Comparison of ENCODE assay signal across 13 cellular contexts in genomic region chr4:40923326-40924095, GRCh38.
A peak's percentile ranks its signal among the peaks of the same experiment; 100 is the strongest.
DNase-seq lines count a peak whose midpoint lies in the region; ATAC-seq and TF ChIP-seq lines count a peak whose summit lies in the region.
"Had no signal": no experiment of that assay in that cellular context is flagged by ENCODE, and none has a peak within 500 bp of the region (broad histone marks: within the 10 kb centered on the region; RNA-seq: fewer than 3 reads in every experiment).

No MANE protein-coding gene starts in this region.

- TF ChIP-seq CTCF in body of pancreas (IDR thresholded peaks at IDR 0.05) = peak in 1 of 7 experiments; percentile 2
- TF ChIP-seq CTCF in left lung (IDR thresholded peaks at IDR 0.05) = no peak
- peak in 1 of 2 experiments; percentile 5 for TF ChIP-seq CTCF in tibial artery (IDR thresholded peaks at IDR 0.05)

- intact Hi-C loops in Right ventricle myocardium inferior (cut with DNase I) (no loop called here), cardiac septum (cut with DNase I) (no loop called here), body of pancreas (cut with DNase I) (no loop called here), left lung (cut with DNase I) (no loop called here), tibial artery (cut with DNase I; ENCODE audit: low total_unique reads) (no loop called here)

- no peak for DNase-seq in Right ventricle myocardium inferior (ENCODE audit: missing footprints)
- no peak for DNase-seq in cardiac septum (ENCODE audit: low spot score)
- DNase-seq in body of pancreas = peak; percentile 70 to 87 (median 76)
- DNase-seq in left lung = no peak
- DNase-seq in tibial artery = peak; percentile 57 to 76
- no peak for DNase-seq in T1000 (lab: John Stamatoyannopoulos, UW)
- DNase-seq: 8988T; activated CD8-positive, alpha-beta memory T cell treated with anti-CD3 and anti-CD28 coated beads for 24 hours; activated naive CD4-positive, alpha-beta T cell treated with Interleukin-2 at 50 U/mL for 16 hours; stimulated activated CD4-positive, alpha-beta T cell treated with anti-CD3 and anti-CD28 coated beads, Interleukin-12 subunit alpha, Interleukin-12 subunit beta, amount 100 ng/mL, for 4 hours; T-helper 2 cell had no signal

- H3K4me1 ChIP-seq in body of pancreas (peaks cover 15% of the 10 kb centered on the region), left lung (peaks cover 0 to 20% of the 10 kb centered on the region in 2 donors), tibial artery (peaks cover 5 to 38% (median 25%) of the 10 kb centered on the region in 4 donors)

- no peaks in the 10 kb centered on the region for H3K9me3 ChIP-seq in body of pancreas
- H3K9me3 ChIP-seq in left lung = no peaks in the 10 kb centered on the region
- no peaks in the 10 kb centered on the region for H3K9me3 ChIP-seq in tibial artery

- no peak for TF ChIP-seq POLR2A in body of pancreas (IDR thresholded peaks at IDR 0.05)

- H3K36me3 ChIP-seq in body of pancreas (replicated peaks in 1 of 2; ENCODE audit: insufficient read depth in 1 of 2, low read depth in 2 of 2) (no peaks in the 10 kb centered on the region), left lung (peaks cover 0 to 4% of the 10 kb centered on the region in 2 donors), tibial artery (peaks cover 0 to 11% (median 0%) of the 10 kb centered on the region in 3 donors)

- H3K27me3 ChIP-seq in body of pancreas = no peaks in the 10 kb centered on the region
- no peaks in the 10 kb centered on the region for H3K27me3 ChIP-seq in left lung
- no peaks in the 10 kb centered on the region for H3K27me3 ChIP-seq in tibial artery

- ATAC-seq in Right ventricle myocardium inferior (peak; percentile 26), body of pancreas (peak; percentile 74), left lung (peak; percentile 5), HG02884 (IDR thresholded peaks at IDR 0.05; ENCODE audit: unreplicated experiment) (no peak), HG02973 (IDR thresholded peaks at IDR 0.05; ENCODE audit: unreplicated experiment) (no peak)

- no peak overlapping the region for H3K4me3 ChIP-seq in body of pancreas
- H3K4me3 ChIP-seq in left lung = no peak overlapping the region
- H3K4me3 ChIP-seq in tibial artery = no peak overlapping the region

- H3K27ac ChIP-seq in body of pancreas (peak overlapping the region in 3 of 4 donors; percentile 25 to 68 (median 67)), left lung (no peak overlapping the region), tibial artery (peak overlapping the region; percentile 77 to 81)

- WGBS in body of pancreas, 2 donors = 17 to 26% methylated on average over 13 to 19 of the region's 19 CpGs

Comparison
In these comparisons a context has a peak if more than half of its experiments do, and no peak if none do; other contexts are left out.
1. ATAC-seq: peak in Right ventricle myocardium inferior (single experiment), body of pancreas (single experiment) and left lung (single experiment); none in HG02884 (single experiment) and HG02973 (single experiment).
2. DNase-seq: peak in body of pancreas (4 of 4) and tibial artery (2 of 2); none in Right ventricle myocardium inferior (single experiment), cardiac septum (single experiment), left lung (0 of 2) and T1000 (single experiment).
3. H3K27ac ChIP-seq: peak in body of pancreas (3 of 4) and tibial artery (2 of 2); none in left lung (0 of 2).